In the genomic region with DNA sequence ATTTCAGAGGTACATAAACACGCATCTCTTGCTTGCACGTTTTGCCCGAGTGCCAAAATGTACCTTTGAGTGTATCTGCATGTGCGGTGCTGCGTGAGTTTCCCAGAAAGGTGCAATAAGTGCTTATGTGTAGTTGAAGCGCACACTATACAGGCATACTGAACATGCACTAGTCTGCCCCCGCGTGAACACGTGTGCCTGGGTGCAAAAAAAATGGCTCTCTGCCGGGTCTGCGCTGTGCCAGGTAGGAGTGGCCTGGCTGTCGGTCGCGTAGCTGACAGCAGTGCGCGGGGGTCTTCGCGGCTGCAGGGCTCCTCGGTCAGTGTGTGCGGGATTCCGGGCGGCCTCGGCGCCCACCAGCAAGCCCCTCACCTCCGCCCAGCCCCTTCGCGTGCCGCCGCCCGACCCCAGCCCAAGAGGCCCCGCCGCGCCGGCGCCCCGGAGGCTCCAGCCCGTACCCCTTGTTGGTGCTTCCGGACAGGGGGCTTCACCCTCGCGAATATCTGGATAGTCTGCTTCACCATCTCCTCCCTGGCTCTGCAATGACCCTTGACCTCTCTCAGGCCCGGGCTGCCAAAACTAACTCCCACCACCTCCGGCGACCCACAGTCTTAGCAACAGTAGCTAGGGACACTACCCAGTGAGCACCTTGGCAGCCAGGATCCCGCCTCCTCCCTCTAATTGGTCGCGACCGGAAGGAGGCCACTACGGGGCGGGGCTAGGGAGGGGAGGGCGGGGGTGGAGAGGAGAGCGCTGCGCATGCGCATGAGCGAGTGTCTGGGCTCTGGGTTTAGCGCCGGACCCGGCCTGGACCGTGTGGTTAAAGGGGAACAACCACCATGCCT, we compare ENCODE assay signal across 8 cellular contexts. TPM values are rescaled to one million over a fixed set of nuclear protein-coding genes. Genes with fewer than 3 reads are reported as not detected.
A peak's percentile ranks its signal among the peaks of the same experiment; 100 is the strongest.
DNase-seq lines count a peak whose midpoint lies in the region; ATAC-seq and TF ChIP-seq lines count a peak whose summit lies in the region.

A gene with protein sequence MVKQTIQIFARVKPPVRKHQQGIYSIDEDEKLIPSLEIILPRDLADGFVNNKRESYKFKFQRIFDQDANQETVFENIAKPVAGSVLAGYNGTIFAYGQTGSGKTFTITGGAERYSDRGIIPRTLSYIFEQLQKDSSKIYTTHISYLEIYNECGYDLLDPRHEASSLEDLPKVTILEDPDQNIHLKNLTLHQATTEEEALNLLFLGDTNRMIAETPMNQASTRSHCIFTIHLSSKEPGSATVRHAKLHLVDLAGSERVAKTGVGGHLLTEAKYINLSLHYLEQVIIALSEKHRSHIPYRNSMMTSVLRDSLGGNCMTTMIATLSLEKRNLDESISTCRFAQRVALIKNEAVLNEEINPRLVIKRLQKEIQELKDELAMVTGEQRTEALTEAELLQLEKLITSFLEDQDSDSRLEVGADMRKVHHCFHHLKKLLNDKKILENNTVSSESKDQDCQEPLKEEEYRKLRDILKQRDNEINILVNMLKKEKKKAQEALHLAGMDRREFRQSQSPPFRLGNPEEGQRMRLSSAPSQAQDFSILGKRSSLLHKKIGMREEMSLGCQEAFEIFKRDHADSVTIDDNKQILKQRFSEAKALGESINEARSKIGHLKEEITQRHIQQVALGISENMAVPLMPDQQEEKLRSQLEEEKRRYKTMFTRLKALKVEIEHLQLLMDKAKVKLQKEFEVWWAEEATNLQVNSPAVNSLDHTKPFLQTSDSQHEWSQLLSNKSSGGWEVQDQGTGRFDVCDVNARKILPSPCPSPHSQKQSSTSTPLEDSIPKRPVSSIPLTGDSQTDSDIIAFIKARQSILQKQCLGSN (minus strand): TSS at position 622 of the 845 bp plus-strand sequence. CDS start 98 bp downstream, at position 524.

- H3K4me3 ChIP-seq in astrocyte of the spinal cord (ENCODE audit: low read depth, low read length) (peak within 1 kb of the TSS; percentile 58), rectal smooth muscle tissue (ENCODE audit: low read length) (peak within 1 kb of the TSS; percentile 74), uterus (peak within 1 kb of the TSS; percentile 37 to 71)

- no peaks in the 10 kb centered on the region for H3K36me3 ChIP-seq in rectal smooth muscle tissue (ENCODE audit: control insufficient read depth, insufficient read depth, low read length)
- no peaks in the 10 kb centered on the region for H3K36me3 ChIP-seq in uterus

- DNase-seq in GM04503 (ENCODE audit: low read depth) (peak; percentile 42), NCI-H1092 treated with DMSO at 0.1 percent for 48 hours (lab: John Stamatoyannopoulos, UW) (peak; percentile 87), T-helper 2 cell (peak; percentile 1 to 86 (median 50)), astrocyte of the spinal cord (ENCODE audit: low read depth, low spot score) (peak; percentile 87), hippocampal formation (lab: John Stamatoyannopoulos, UW) (peak; percentile 95 to 97), uterus (peak; percentile 90 to 92)

- peak within 1 kb of the TSS; percentile 6 for H3K27ac ChIP-seq in rectal smooth muscle tissue (ENCODE audit: low read depth, low read length)
- peak within 1 kb of the TSS; percentile 37 to 52 for H3K27ac ChIP-seq in uterus

- H3K9me3 ChIP-seq in uterus, result no peaks in the 10 kb centered on the region

- in situ Hi-C loops in astrocyte of the spinal cord (cut with HindIII; ENCODE audit: low sequenced_read_pairs), result no loop called here

- peak in 1 of 2 donors; percentile 12 for TF ChIP-seq POLR2A in uterus (IDR thresholded peaks at IDR 0.05)

- ATAC-seq in HG02571 (IDR thresholded peaks at IDR 0.05; ENCODE audit: unreplicated experiment), result peak; percentile 99

- TF ChIP-seq CTCF in astrocyte of the spinal cord (IDR thresholded peaks at IDR 0.05; ENCODE audit: low read depth, low read length) (no peak), uterus (IDR thresholded peaks at IDR 0.05) (no peak)

- H3K27me3 ChIP-seq in rectal smooth muscle tissue (ENCODE audit: control insufficient read depth, insufficient read depth, low read length) (no peaks in the 10 kb centered on the region), uterus (no peaks in the 10 kb centered on the region)

- H3K4me1 ChIP-seq in rectal smooth muscle tissue (ENCODE audit: control insufficient read depth, insufficient read depth, low read length) (no peaks in the 10 kb centered on the region), uterus (no peaks in the 10 kb centered on the region)

- peak within 1 kb of the TSS; percentile 32 for H3K9ac ChIP-seq in rectal smooth muscle tissue (ENCODE audit: low read length)

- intact Hi-C loops in uterus (cut with DNase I; ENCODE audit: low total_unique reads), result no loop called here

RNA-seq across cellular contexts. Expression of the gene that starts here (rescaled TPM):
- 1 to 10 TPM in 2 of 4 donors, under 1 TPM in 1, not detected in 1; 0.26 to 1.8 (median 1.6) TPM for total RNA-seq in uterus

Comparison
In these comparisons a context has a peak if more than half of its experiments do, and no peak if none do; other contexts are left out.
1. Peak in every context shown above with its lines: DNase-seq, ATAC-seq, H3K4me3 ChIP-seq and H3K27ac ChIP-seq.
2. DNase-seq: peak in every context shown above with its lines; median percentile 96 in hippocampal formation; 91 in uterus; 87 in NCI-H1092 treated with DMSO at 0.1 percent for 48 hours; 87 in astrocyte of the spinal cord; 50 in T-helper 2 cell; 42 in GM04503.